Comparison of ENCODE assay signal across 9 cellular contexts in the genomic region with DNA sequence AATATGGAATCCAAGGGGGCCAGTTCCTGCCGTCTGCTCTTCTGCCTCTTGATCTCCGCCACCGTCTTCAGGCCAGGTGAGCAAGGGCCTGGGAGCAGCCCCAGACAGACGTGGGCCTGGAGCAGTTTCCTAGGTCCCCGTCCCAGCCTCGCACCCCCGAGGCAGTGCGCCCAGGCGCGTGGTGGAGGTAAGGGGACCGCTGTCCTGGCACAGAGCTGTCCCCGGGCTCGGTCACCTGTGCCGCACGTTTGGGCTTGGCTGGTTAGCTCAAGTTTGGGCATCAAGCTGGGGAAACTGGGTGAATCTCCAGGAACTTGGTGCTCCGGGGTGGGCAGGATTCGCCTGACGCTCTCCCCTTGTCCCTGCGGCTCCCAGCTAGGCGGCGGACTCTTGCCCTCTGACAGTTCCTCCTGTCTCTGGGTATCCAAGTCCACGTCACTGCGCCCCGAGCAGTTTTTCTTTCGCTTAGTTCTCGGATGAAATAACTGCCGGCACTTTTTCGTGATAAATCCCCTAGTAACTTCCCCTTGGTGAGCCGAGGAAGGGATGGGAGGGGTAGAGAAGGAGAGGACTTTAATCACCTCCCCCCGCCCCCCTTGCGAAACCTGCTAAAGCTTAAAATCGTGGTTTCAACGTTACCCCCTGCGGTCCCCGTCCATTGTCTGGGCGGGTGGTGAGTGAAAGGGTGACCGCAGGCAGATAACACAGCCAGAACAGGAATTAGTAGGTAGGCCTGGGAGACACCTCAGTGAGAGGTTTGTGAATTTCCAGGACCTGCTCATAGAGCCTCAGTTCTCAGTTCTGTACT. TPM values are rescaled to one million over a fixed set of nuclear protein-coding genes. Genes with fewer than 3 reads are reported as not detected.
DNase-seq lines count a peak whose midpoint lies in the region; ATAC-seq, FAIRE-seq and TF ChIP-seq lines count a peak whose summit lies in the region.
"Had no signal": no experiment of that assay in that cellular context is flagged by ENCODE, and none has a peak within 500 bp of the region (broad histone marks: within the 10 kb centered on the region; RNA-seq: fewer than 3 reads in every experiment).

No MANE protein-coding gene starts in this region.

- H3K27ac Mint-ChIP-seq in CD4-positive, alpha-beta memory T cell = peak overlapping the region; percentile 97 to 99 (median 99)

- no peak for FAIRE-seq in frontal cortex (lab: Jason Lieb, UNC)
- FAIRE-seq: colon had no signal

- ATAC-seq in GM19395 (IDR thresholded peaks at IDR 0.05; ENCODE audit: unreplicated experiment) = peak; percentile 39
- ATAC-seq in HG03565 (IDR thresholded peaks at IDR 0.05; ENCODE audit: unreplicated experiment) = peak; percentile 28
- no peak for ATAC-seq in RWPE2 (ENCODE audit: low read depth)

- peaks cover 0 to 20% of the 10 kb centered on the region in 2 donors for H3K36me3 Mint-ChIP-seq in CD4-positive, alpha-beta memory T cell

- DNase-seq in CD4-positive, alpha-beta memory T cell = peak; percentile 55 to 90 (median 58)
- DNase-seq in RWPE2 (ENCODE audit: low spot score) (peak; percentile 69), activated gamma-delta T cell treated with Interleukin-2 at 50 U/mL for 16 hours (peak; percentile 46), frontal cortex (ENCODE audit: low spot score in 2 of 2) (peak; percentile 32 to 67), testis (peak; percentile 64)

- no peaks in the 10 kb centered on the region for H3K9me3 ChIP-seq in CD4-positive, alpha-beta memory T cell (ENCODE audit: control insufficient read depth in 1 of 2, low read length in 2 of 2)
- H3K9me3 ChIP-seq in RWPE2 (ENCODE audit: severe bottlenecking) = no peaks in the 10 kb centered on the region
- no peaks in the 10 kb centered on the region for H3K9me3 ChIP-seq in neuron (ENCODE audit: low read length)
- no peaks in the 10 kb centered on the region for H3K9me3 ChIP-seq in testis

- CTCF ChIA-PET in CD4-positive, alpha-beta memory T cell (lab: Charles Lee; ENCODE audit: partially characterized antibody) = interaction anchor here (0.8 to 4.1 kb wide), 3 partner anchors 11 to 771 kb away, joined by 3 to 25 read pairs (median 5); no protein-coding TSS in a partner anchor

- TF ChIP-seq POLR2A in testis (IDR thresholded peaks at IDR 0.05) = no peak

- H3K27ac ChIP-seq in CD4-positive, alpha-beta memory T cell (ENCODE audit: low read depth, low read length) = peak overlapping the region; percentile 83
- H3K27ac ChIP-seq in RWPE2 (ENCODE audit: poor library complexity, severe bottlenecking) (peak overlapping the region; percentile 98), testis (peak overlapping the region in 1 of 2 donors; percentile 18)

- H3K4me1 ChIP-seq in CD4-positive, alpha-beta memory T cell (ENCODE audit: insufficient read depth, low read length) = peaks cover 21% of the 10 kb centered on the region
- H3K4me1 ChIP-seq in RWPE2 (ENCODE audit: insufficient read depth, poor library complexity, severe bottlenecking) (peaks cover 56% of the 10 kb centered on the region), neuron (ENCODE audit: insufficient read depth, low read length) (peaks cover 27% of the 10 kb centered on the region), testis (peaks cover 4% of the 10 kb centered on the region)

- H3K9me3 Mint-ChIP-seq in CD4-positive, alpha-beta memory T cell = peaks cover 0 to 5% (median 0%) of the 10 kb centered on the region in 8 donors

- H3K36me3 ChIP-seq in CD4-positive, alpha-beta memory T cell (ENCODE audit: insufficient read depth, low read length) = no peaks in the 10 kb centered on the region
- H3K36me3 ChIP-seq in RWPE2 (ENCODE audit: low read depth) (peaks cover 4% of the 10 kb centered on the region; the same call in 1 of the 2 replicates), neuron (ENCODE audit: insufficient read depth, low read length) (no peaks in the 10 kb centered on the region), testis (ENCODE audit: low read depth, missing control alignments) (no peaks in the 10 kb centered on the region)

- no peaks in the 10 kb centered on the region for H3K27me3 ChIP-seq in CD4-positive, alpha-beta memory T cell (ENCODE audit: insufficient read depth, low read length)
- H3K27me3 ChIP-seq in RWPE2 (ENCODE audit: insufficient read depth, poor library complexity, severe bottlenecking) = no peaks in the 10 kb centered on the region
- no peaks in the 10 kb centered on the region for H3K27me3 ChIP-seq in neuron (ENCODE audit: insufficient read depth, low read length)
- H3K27me3 ChIP-seq in testis = no peaks in the 10 kb centered on the region

- WGBS in testis, 2 donors = 1% methylated on average over 23 to 35 of the region's 37 CpGs

- POLR2A ChIA-PET in CD4-positive, alpha-beta memory T cell (lab: Charles Lee; ENCODE audit: partially characterized antibody) = interaction anchor here (1.5 to 2.4 kb wide), 2 partner anchors 502 to 773 kb away, joined by 3 to 6 read pairs; a partner anchor contains a TSS

- H3K4me3 Mint-ChIP-seq in CD4-positive, alpha-beta memory T cell = peak overlapping the region; percentile 91 to 97 (median 96)

- no peak for TF ChIP-seq CTCF in RWPE2 (IDR thresholded peaks at IDR 0.05; ENCODE audit: poor library complexity, severe bottlenecking)
- peak in 1 of 3 experiments; percentile 7 for TF ChIP-seq CTCF in testis (IDR thresholded peaks at IDR 0.05)

- intact Hi-C loops in CD4-positive, alpha-beta memory T cell (cut with micrococcal nuclease) = loop anchor here (1.0 to 2.0 kb wide), 3 partner anchors 385 to 1095 kb away; a partner anchor contains a TSS
- intact Hi-C loops in testis (cut with DNase I; ENCODE audit: low total_unique reads) = no loop called here

- peaks cover 5 to 16% of the 10 kb centered on the region in 2 donors for H3K27me3 Mint-ChIP-seq in CD4-positive, alpha-beta memory T cell

- H2AFZ ChIP-seq in neuron (ENCODE audit: low read depth, low read length) = peak overlapping the region; percentile 98

- H3K4me3 ChIP-seq in CD4-positive, alpha-beta memory T cell (ENCODE audit: low read length in 2 of 2) = peak overlapping the region; percentile 67 to 80
- peak overlapping the region; percentile 65 for H3K4me3 ChIP-seq in RWPE2 (ENCODE audit: severe bottlenecking)
- H3K4me3 ChIP-seq in neuron (ENCODE audit: low read length) = peak overlapping the region; percentile 66
- H3K4me3 ChIP-seq in testis = peak overlapping the region; percentile 50 to 69

- H3K4me1 Mint-ChIP-seq in CD4-positive, alpha-beta memory T cell = peaks cover 13 to 47% (median 26%) of the 10 kb centered on the region in 4 donors

RNA-seq across cellular contexts. Expression of a gene that starts 0.9 kb away (rescaled TPM):
- total RNA-seq in CD4-positive, alpha-beta memory T cell = 10 to 100 TPM; 10.3 to 10.6 TPM
- 1 to 10 TPM; 5.5 to 6.8 TPM for polyA plus RNA-seq in CD4-positive, alpha-beta memory T cell
- total RNA-seq in frontal cortex = 150 TPM
- total RNA-seq in testis = 1 to 10 TPM; 8.3 to 8.7 TPM
- polyA plus RNA-seq in testis (ENCODE audit: insufficient read depth, low read depth, low replicate concordance) = 9.0 TPM

Comparison
In these comparisons a context has a peak if more than half of its experiments do, and no peak if none do; other contexts are left out.
1. RNA of a gene that starts 0.9 kb away (total RNA-seq): 150 TPM in frontal cortex (single experiment); 10.3 to 10.6 TPM in CD4-positive, alpha-beta memory T cell and 8.3 to 8.7 TPM in testis; every median in the first group is over 10 times any median in the second.
2. Peak in every context shown above with its lines, with median percentiles within 50 percentile points of each other: DNase-seq and H3K4me3 ChIP-seq.